14 cellular contexts compared by ENCODE assay signal in genomic region chr5:158821321-158821720, GRCh38.
DNase-seq lines count a peak whose midpoint lies in the region; ATAC-seq, FAIRE-seq and TF ChIP-seq lines count a peak whose summit lies in the region.
"Had no signal": no experiment of that assay in that cellular context is flagged by ENCODE, and none has a peak within 500 bp of the region (broad histone marks: within the 10 kb centered on the region; RNA-seq: fewer than 3 reads in every experiment).

No MANE protein-coding gene starts in this region.

- BruUV-seq in GM12878 (replicated peaks; lab: Mats Ljungman, UMichigan), result no TSS peak

- H3K27me3 ChIP-seq in GM06990 (replicated peaks; ENCODE audit: control insufficient read depth, insufficient read depth, low read length) (no peaks in the 10 kb centered on the region), GM12878 (replicated peaks in 1 of 2; ENCODE audit: control insufficient read depth in 2 of 2, insufficient read depth in 2 of 2, low read length in 1 of 2) (no peaks in the 10 kb centered on the region), lower lobe of right lung (ENCODE audit: low read depth) (no peaks in the 10 kb centered on the region)
- H3K27me3 ChIP-seq: neural progenitor cell, right lobe of liver had no signal

- SMC1A ChIA-PET in GM12878 (lab: Charles Lee; ENCODE audit: uncharacterized antibody, unreplicated experiment), result interaction anchor here (0.7 to 6.4 kb wide), 21 partner anchors 9 to 272 kb away, joined by 3 to 65 read pairs (median 4); no protein-coding TSS in a partner anchor

- no peak for DNase-seq in GM06990 (ENCODE audit: extremely low read depth, insufficient read length)
- DNase-seq in GM12878 (ENCODE audit: low read depth, low spot score), result no peak
- no peak for DNase-seq in lower lobe of right lung
- DNase-seq in NAMALWA (ENCODE audit: low spot score), result no peak
- DNase-seq: activated CD8-positive, alpha-beta memory T cell treated with anti-CD3 and anti-CD28 coated beads, Interleukin-2, amount 50 U/mL, for 48 hours; C1 segment of cervical spinal cord; NCI-H2029; right lobe of liver; SK-N-SH had no signal

- WGBS in GM12878 (ENCODE audit: insufficient coverage, insufficient replicate concordance, low lambda C conversion rate, missing lambda C conversion rate), result 0% methylated on average over 1 of the region's 1 CpG

- H2AFZ ChIP-seq in GM12878 (ENCODE audit: control insufficient read depth, low read depth, low read length), result peak overlapping the region; percentile 37
- H2AFZ ChIP-seq: neural progenitor cell had no signal

- in situ Hi-C loops in GM12878 (cut with MboI), result no loop called here

- H3K4me1 ChIP-seq in GM12878 (ENCODE audit: control insufficient read depth, insufficient read depth, low read length) (peaks cover 42% of the 10 kb centered on the region), lower lobe of right lung (no peaks in the 10 kb centered on the region)
- H3K4me1 ChIP-seq: right lobe of liver had no signal

- peak overlapping the region; percentile 41 for H3K9ac ChIP-seq in GM12878 (ENCODE audit: control insufficient read depth, insufficient read depth, low read length)
- H3K9ac ChIP-seq: neural progenitor cell, SK-N-SH had no signal

- no peak for TF ChIP-seq POLR2A in GM12878 (IDR thresholded peaks at IDR 0.05; ENCODE audit: low read depth, low read length)

- TF ChIP-seq CTCF in GM06990 (IDR thresholded peaks at IDR 0.05; ENCODE audit: insufficient read depth, low read length, poor library complexity, severe bottlenecking), result no peak
- TF ChIP-seq CTCF in GM12878 (IDR thresholded peaks at IDR 0.05 in 2 of 3, conservative IDR thresholded peaks at IDR 0.05 in 1 of 3; ENCODE audit: control insufficient read depth in 2 of 3, extremely low read depth in 1 of 3, insufficient read depth in 1 of 3, low read depth in 3 of 3, low read length in 3 of 3), result no peak
- TF ChIP-seq CTCF in lower lobe of right lung (IDR thresholded peaks at IDR 0.05), result no peak

- no peak for TF ChIP-seq RAD21 in GM12878 (IDR thresholded peaks at IDR 0.05; ENCODE audit: insufficient read depth, low read depth, low read length)

- H3K4me3 ChIP-seq in GM06990 (replicated peaks; ENCODE audit: low read depth, low read length) (peak overlapping the region; percentile 20; the same call in 1 of the 2 replicates), GM12878 (peak overlapping the region; percentile 42; the same call in 1 of the 2 replicates), lower lobe of right lung (no peak overlapping the region)
- H3K4me3 ChIP-seq: neural progenitor cell, right lobe of liver had no signal

- H3K27ac ChIP-seq in GM12878 (ENCODE audit: control insufficient read depth, insufficient read depth) (peak overlapping the region; percentile 83), lower lobe of right lung (no peak overlapping the region)
- H3K27ac ChIP-seq: neural progenitor cell, right lobe of liver had no signal

- H3K79me2 ChIP-seq in GM12878 (ENCODE audit: control insufficient read depth, insufficient read depth, low read length), result peaks cover 3% of the 10 kb centered on the region; the same call in 1 of the 2 replicates

- CTCF ChIA-PET in GM12878 (lab: Yijun Ruan, JAX), result interaction anchor here (0.6 to 1.4 kb wide), 6 partner anchors 9 to 221 kb away, joined by 3 to 4 read pairs (median 3); no protein-coding TSS in a partner anchor

- intact Hi-C loops in GM12878 (cut with micrococcal nuclease; ENCODE audit: unreplicated experiment), result loop anchor here (2.0 to 5.0 kb wide), 4 partner anchors 21 to 276 kb away; partner anchors contain the start of gene EBF1
- intact Hi-C loops in lower lobe of right lung (cut with DNase I), result no loop called here

- peak; percentile 22 for ATAC-seq in GM18909 (IDR thresholded peaks at IDR 0.05; ENCODE audit: poor library complexity, unreplicated experiment)
- peak; percentile 29 for ATAC-seq in HG03108 (IDR thresholded peaks at IDR 0.05; ENCODE audit: unreplicated experiment)
- ATAC-seq in GM12878, result peak; percentile 46
- no peak for ATAC-seq in lower lobe of right lung
- no peak for ATAC-seq in GM18511 (IDR thresholded peaks at IDR 0.05; ENCODE audit: unreplicated experiment)
- ATAC-seq: right lobe of liver had no signal

- H4K20me1 ChIP-seq in GM12878 (ENCODE audit: control insufficient read depth, insufficient read depth), result no peaks in the 10 kb centered on the region

- no peak for FAIRE-seq in GM12878 (lab: Jason Lieb, UNC)
- FAIRE-seq: colon had no signal

- POLR2A ChIA-PET in GM12878 (lab: Charles Lee), result interaction anchor here (0.7 to 6.0 kb wide), 9 partner anchors 8 to 53 kb away, joined by 3 to 31 read pairs (median 4); no protein-coding TSS in a partner anchor

- H3K36me3 ChIP-seq in GM06990 (ENCODE audit: control insufficient read depth, insufficient read depth, low read length) (no peaks in the 10 kb centered on the region), GM12878 (ENCODE audit: control insufficient read depth in 2 of 2, insufficient read depth in 2 of 2, low read length in 1 of 2) (peaks cover 0 to 4% of the 10 kb centered on the region in 2 experiments; a peak in 3 of 4 replicates), lower lobe of right lung (no peaks in the 10 kb centered on the region)
- H3K36me3 ChIP-seq: neural progenitor cell, right lobe of liver had no signal

- peak overlapping the region; percentile 74 for H3K4me2 ChIP-seq in GM12878 (ENCODE audit: control insufficient read depth, insufficient read depth)
- H3K4me2 ChIP-seq: neural progenitor cell, SK-N-SH had no signal

- H3K9me3 ChIP-seq in GM12878 (replicated peaks; ENCODE audit: control insufficient read depth, insufficient read depth, low read length), result peaks cover 4% of the 10 kb centered on the region; the same call in 2 of the 3 replicates
- no peaks in the 10 kb centered on the region for H3K9me3 ChIP-seq in lower lobe of right lung
- H3K9me3 ChIP-seq: right lobe of liver, SK-N-SH had no signal

- no peak for TF ChIP-seq EP300 in GM12878 (IDR thresholded peaks at IDR 0.05; ENCODE audit: borderline replicate concordance in 1 of 2, control insufficient read depth in 1 of 2, low read depth in 2 of 2, low read length in 2 of 2)

- RAD21 ChIA-PET in GM12878 (lab: Charles Lee; ENCODE audit: unreplicated experiment), result interaction anchor here (0.6 to 6.5 kb wide), 15 partner anchors 8 to 135 kb away, joined by 3 to 77 read pairs (median 4); no protein-coding TSS in a partner anchor

TF ChIP-seq in GM12878, 131 proteins besides CTCF, POLR2A, EP300 and RAD21:
- TF ChIP-seq, protein P1, sequence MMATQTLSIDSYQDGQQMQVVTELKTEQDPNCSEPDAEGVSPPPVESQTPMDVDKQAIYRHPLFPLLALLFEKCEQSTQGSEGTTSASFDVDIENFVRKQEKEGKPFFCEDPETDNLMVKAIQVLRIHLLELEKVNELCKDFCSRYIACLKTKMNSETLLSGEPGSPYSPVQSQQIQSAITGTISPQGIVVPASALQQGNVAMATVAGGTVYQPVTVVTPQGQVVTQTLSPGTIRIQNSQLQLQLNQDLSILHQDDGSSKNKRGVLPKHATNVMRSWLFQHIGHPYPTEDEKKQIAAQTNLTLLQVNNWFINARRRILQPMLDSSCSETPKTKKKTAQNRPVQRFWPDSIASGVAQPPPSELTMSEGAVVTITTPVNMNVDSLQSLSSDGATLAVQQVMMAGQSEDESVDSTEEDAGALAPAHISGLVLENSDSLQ (IDR thresholded peaks at IDR 0.05), result peak; percentile 58
- TF ChIP-seq NFIC (IDR thresholded peaks at IDR 0.05; ENCODE audit: low read depth, low read length) (0 out of 2 replicates have a peak, but pooled peaks have one; percentile 5), CEBPZ (IDR thresholded peaks at IDR 0.05; ENCODE audit: low read depth, low read length) (no peak)

Comparison
In these comparisons a context has a peak if more than half of its experiments do, and no peak if none do; other contexts are left out.
1. ATAC-seq: peak in GM18909 (single experiment), HG03108 (single experiment) and GM12878 (single experiment); none in lower lobe of right lung (0 of 2) and GM18511 (single experiment).